10 cellular contexts compared by ENCODE assay signal in genomic region chr17:51015145-51015558, GRCh38.
DNase-seq lines count a peak whose midpoint lies in the region; ATAC-seq and TF ChIP-seq lines count a peak whose summit lies in the region.
"Had no signal": no experiment of that assay in that cellular context is flagged by ENCODE, and none has a peak within 500 bp of the region (broad histone marks: within the 10 kb centered on the region; RNA-seq: fewer than 3 reads in every experiment).

No MANE protein-coding gene starts in this region.

- H3K27me3 ChIP-seq in parathyroid adenoma (ENCODE audit: control insufficient read depth, insufficient read depth, low read length) (no peaks in the 10 kb centered on the region), brain microvascular endothelial cell (replicated peaks) (no peaks in the 10 kb centered on the region), upper lobe of left lung (no peaks in the 10 kb centered on the region)

- no peak overlapping the region for H3K9ac ChIP-seq in parathyroid adenoma

- in situ Hi-C loops in brain microvascular endothelial cell (cut with HindIII; ENCODE audit: low pct_ligation_motif_present, low sequenced_read_pairs) = no loop called here

- DNase-seq in HFF-Myc (ENCODE audit: extremely low read depth, low read depth) = peak; percentile 55
- DNase-seq in NCI-H2196 treated with DMSO at 0.1 percent for 48 hours (lab: John Stamatoyannopoulos, UW; ENCODE audit: unreplicated experiment) = peak; percentile 33
- peak; percentile 61 for DNase-seq in dedifferentiated amniotic fluid mesenchymal stem cell (ENCODE audit: extremely low spot score)
- no peak for DNase-seq in brain microvascular endothelial cell
- DNase-seq in upper lobe of left lung = no peak
- DNase-seq in activated CD8-positive, alpha-beta T cell treated with anti-CD3 and anti-CD28 coated beads, Interleukin-2, amount 10 ng/mL, durations not matched to agents 7 days and 5 days = no peak
- DNase-seq: DMS79 treated with DMSO at 0.1 percent for 48 hours; stimulated activated naive B cell treated with anti-CD40 and anti-IgM and Interleukin-4, amounts not matched to agents 10 μg/mL and 1 μg/mL and 100 μg/mL, for 72 hours had no signal

- no peak for TF ChIP-seq POLR2A in upper lobe of left lung (IDR thresholded peaks at IDR 0.05)

- H3K36me3 Mint-ChIP-seq in activated CD8-positive, alpha-beta T cell treated with anti-CD3 and anti-CD28 coated beads, Interleukin-2, amount 10 ng/mL, durations not matched to agents 7 days and 5 days (ENCODE audit: low read depth) = peaks cover 8% of the 10 kb centered on the region

- TF ChIP-seq CTCF in HFF-Myc (IDR thresholded peaks at IDR 0.05; ENCODE audit: low read depth, low read length, missing control alignments) (no peak), parathyroid adenoma (IDR thresholded peaks at IDR 0.05) (no peak), brain microvascular endothelial cell (IDR thresholded peaks at IDR 0.05; ENCODE audit: low read depth, low read length, missing control alignments) (no peak), upper lobe of left lung (IDR thresholded peaks at IDR 0.05) (no peak)

- POLR2A ChIA-PET in activated CD8-positive, alpha-beta T cell treated with anti-CD3 and anti-CD28 coated beads, Interleukin-2, amount 10 ng/mL, durations not matched to agents 7 days and 5 days (lab: Charles Lee) = interaction anchor here (1.2 kb wide), 1 partner anchor 10 kb away, joined by 3 read pairs; no protein-coding TSS in a partner anchor

- H3K27me3 Mint-ChIP-seq in activated CD8-positive, alpha-beta T cell treated with anti-CD3 and anti-CD28 coated beads, Interleukin-2, amount 10 ng/mL, durations not matched to agents 7 days and 5 days (ENCODE audit: low read depth) = no peaks in the 10 kb centered on the region
- H3K27me3 Mint-ChIP-seq: stimulated activated naive B cell treated with anti-CD40 and anti-IgM and Interleukin-4, amounts not matched to agents 10 μg/mL and 1 μg/mL and 100 μg/mL, for 72 hours had no signal

- peaks cover 5% of the 10 kb centered on the region for H3K4me1 ChIP-seq in parathyroid adenoma
- H3K4me1 ChIP-seq in upper lobe of left lung = peaks cover 0 to 5% (median 0%) of the 10 kb centered on the region in 4 donors

- H3K4me3 Mint-ChIP-seq in activated CD8-positive, alpha-beta T cell treated with anti-CD3 and anti-CD28 coated beads, Interleukin-2, amount 10 ng/mL, durations not matched to agents 7 days and 5 days = no peak overlapping the region
- H3K4me3 Mint-ChIP-seq: stimulated activated naive B cell treated with anti-CD40 and anti-IgM and Interleukin-4, amounts not matched to agents 10 μg/mL and 1 μg/mL and 100 μg/mL, for 72 hours had no signal

- no peak overlapping the region for H3K4me2 ChIP-seq in parathyroid adenoma (ENCODE audit: low read length)

- no peaks in the 10 kb centered on the region for H3K36me3 ChIP-seq in parathyroid adenoma (ENCODE audit: control insufficient read depth, insufficient read depth, low read length)
- peaks cover 8% of the 10 kb centered on the region for H3K36me3 ChIP-seq in brain microvascular endothelial cell (replicated peaks)
- H3K36me3 ChIP-seq in upper lobe of left lung = peaks cover 17 to 65% (median 44%) of the 10 kb centered on the region in 4 donors

- ATAC-seq in upper lobe of left lung (ENCODE audit: low FRiP score in 2 of 2) (no peak), HG02571 (IDR thresholded peaks at IDR 0.05; ENCODE audit: unreplicated experiment) (no peak)
- ATAC-seq in activated CD8-positive, alpha-beta T cell treated with anti-CD3 and anti-CD28 coated beads, Interleukin-2, amount 10 ng/mL, durations not matched to agents 7 days and 5 days = no peak
- ATAC-seq: stimulated activated naive B cell treated with anti-CD40 and anti-IgM and Interleukin-4, amounts not matched to agents 10 μg/mL and 1 μg/mL and 100 μg/mL, for 72 hours had no signal

- H3K27ac ChIP-seq in parathyroid adenoma (peak overlapping the region; percentile 25), brain microvascular endothelial cell (no peak overlapping the region), upper lobe of left lung (peak overlapping the region in 1 of 4 donors; percentile 64)

- H3K4me3 ChIP-seq in HFF-Myc (replicated peaks; ENCODE audit: low read depth, low read length) (no peak overlapping the region), parathyroid adenoma (ENCODE audit: low read depth, low read length) (no peak overlapping the region), brain microvascular endothelial cell (ENCODE audit: low read depth, low read length) (no peak overlapping the region), upper lobe of left lung (no peak overlapping the region)

- no peak overlapping the region for H2AFZ ChIP-seq in parathyroid adenoma

- WGBS in upper lobe of left lung, 2 donors = 45 to 73% methylated on average over 1 of the region's 1 CpG

- CTCF ChIA-PET in activated CD8-positive, alpha-beta T cell treated with anti-CD3 and anti-CD28 coated beads, Interleukin-2, amount 10 ng/mL, durations not matched to agents 7 days and 5 days (lab: Charles Lee) = interaction anchor here (0.6 to 2.2 kb wide), 5 partner anchors 9 to 163 kb away, joined by 3 to 17 read pairs (median 10); partner anchors contain the start of gene NME1

- H3K4me1 Mint-ChIP-seq in activated CD8-positive, alpha-beta T cell treated with anti-CD3 and anti-CD28 coated beads, Interleukin-2, amount 10 ng/mL, durations not matched to agents 7 days and 5 days (ENCODE audit: low read depth) = no peaks in the 10 kb centered on the region

- H3K9me3 ChIP-seq in parathyroid adenoma (ENCODE audit: control insufficient read depth, low read length) (no peaks in the 10 kb centered on the region), upper lobe of left lung (no peaks in the 10 kb centered on the region)

- H3K27ac Mint-ChIP-seq in activated CD8-positive, alpha-beta T cell treated with anti-CD3 and anti-CD28 coated beads, Interleukin-2, amount 10 ng/mL, durations not matched to agents 7 days and 5 days = no peak overlapping the region
- H3K27ac Mint-ChIP-seq: stimulated activated naive B cell treated with anti-CD40 and anti-IgM and Interleukin-4, amounts not matched to agents 10 μg/mL and 1 μg/mL and 100 μg/mL, for 72 hours had no signal

- H3K9me3 Mint-ChIP-seq in activated CD8-positive, alpha-beta T cell treated with anti-CD3 and anti-CD28 coated beads, Interleukin-2, amount 10 ng/mL, durations not matched to agents 7 days and 5 days (ENCODE audit: insufficient read depth) = no peaks in the 10 kb centered on the region
- H3K9me3 Mint-ChIP-seq: stimulated activated naive B cell treated with anti-CD40 and anti-IgM and Interleukin-4, amounts not matched to agents 10 μg/mL and 1 μg/mL and 100 μg/mL, for 72 hours had no signal

- H3K79me2 ChIP-seq in parathyroid adenoma = peaks cover 2% of the 10 kb centered on the region

- TF ChIP-seq EP300 in upper lobe of left lung (IDR thresholded peaks at IDR 0.05) = no peak

Comparison
In these comparisons a context has a peak if more than half of its experiments do, and no peak if none do; other contexts are left out.
1. DNase-seq: peak in HFF-Myc (single experiment), NCI-H2196 treated with DMSO at 0.1 percent for 48 hours (single experiment) and dedifferentiated amniotic fluid mesenchymal stem cell (single experiment); none in brain microvascular endothelial cell (single experiment), upper lobe of left lung (0 of 2) and activated CD8-positive, alpha-beta T cell treated with anti-CD3 and anti-CD28 coated beads, Interleukin-2, amount 10 ng/mL, durations not matched to agents 7 days and 5 days (single experiment).